ENCODE assay signal across 25 cellular contexts in the genomic region with DNA sequence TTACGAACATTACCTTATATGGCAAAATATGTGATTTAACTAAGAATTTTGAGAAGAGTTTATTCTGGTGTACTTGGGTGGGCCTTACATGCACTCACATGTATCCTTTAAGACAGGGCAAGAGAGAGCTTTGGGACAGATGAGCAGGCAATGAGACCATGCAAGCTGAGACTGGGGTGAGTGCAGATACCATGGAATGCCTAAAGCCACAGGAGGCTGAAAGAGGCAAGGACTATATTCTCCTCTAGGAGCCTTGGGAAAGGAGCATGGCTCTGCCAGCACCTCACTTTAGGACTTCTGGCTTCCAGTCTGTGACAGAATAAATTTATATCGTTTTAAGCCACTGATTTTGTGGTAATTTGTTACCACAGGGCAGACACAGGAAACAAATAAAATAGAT.
"Had no signal": no experiment of that assay in that cellular context is flagged by ENCODE, and none has a peak within 500 bp of the region (broad histone marks: within the 10 kb centered on the region; RNA-seq: fewer than 3 reads in every experiment).

No MANE protein-coding gene starts in this region.

- H3K36me3 ChIP-seq: adrenal gland, ascending aorta, gastroesophageal sphincter, heart left ventricle, left lung, neutrophil, pancreas, thyroid gland, upper lobe of right lung had no signal

- ATAC-seq: activated CD8-positive, alpha-beta memory T cell treated with anti-CD3 and anti-CD28 coated beads, Interleukin-2, amount 10 ng/mL, durations not matched to agents 7 days and 5 days; activated CD8-positive, alpha-beta T cell treated with anti-CD3 and anti-CD28 coated beads for 36 hours; gastroesophageal sphincter; heart left ventricle; left lung; natural killer cell treated with Interleukin-12 subunit alpha and Interleukin-12 subunit beta and Interleukin-15 and Interleukin-18, amount 100 ng/mL, for 72 hours; pancreas; psoas muscle; right cardiac atrium; upper lobe of right lung had no signal

- H3K4me1 Mint-ChIP-seq: activated CD4-positive, alpha-beta T cell treated with anti-CD3 and anti-CD28 coated beads, Interleukin-2, amount 10 ng/mL, durations not matched to agents 7 days and 5 days; activated CD8-positive, alpha-beta memory T cell treated with anti-CD3 and anti-CD28 coated beads, Interleukin-2, amount 10 ng/mL, durations not matched to agents 7 days and 5 days; activated naive CD4-positive, alpha-beta T cell treated with anti-CD3 and anti-CD28 coated beads, Interleukin-2, amount 50 U/mL, for 24 hours had no signal

- H3K4me1 ChIP-seq: adrenal gland, ascending aorta, gastroesophageal sphincter, heart left ventricle, left lung, pancreas, psoas muscle, thyroid gland, upper lobe of right lung had no signal

- H3K4me3 ChIP-seq: adrenal gland, ascending aorta, coronary artery, gastroesophageal sphincter, heart left ventricle, left lung, pancreas, psoas muscle, thyroid gland, upper lobe of right lung had no signal

- H3K9me3 Mint-ChIP-seq: activated CD4-positive, alpha-beta T cell treated with anti-CD3 and anti-CD28 coated beads, Interleukin-2, amount 10 ng/mL, durations not matched to agents 7 days and 5 days; activated CD8-positive, alpha-beta T cell treated with anti-CD3 and anti-CD28 coated beads for 36 hours had no signal

- H3K27me3 ChIP-seq: adrenal gland, ascending aorta, gastroesophageal sphincter, heart left ventricle, left lung, neutrophil, pancreas, thyroid gland, upper lobe of right lung had no signal

- H3K4me3 Mint-ChIP-seq: activated CD4-positive, alpha-beta T cell treated with anti-CD3 and anti-CD28 coated beads, Interleukin-2, amount 10 ng/mL, durations not matched to agents 7 days and 5 days; activated CD8-positive, alpha-beta memory T cell treated with anti-CD3 and anti-CD28 coated beads, Interleukin-2, amount 10 ng/mL, durations not matched to agents 7 days and 5 days; activated CD8-positive, alpha-beta T cell treated with anti-CD3 and anti-CD28 coated beads for 36 hours; activated naive CD4-positive, alpha-beta T cell treated with anti-CD3 and anti-CD28 coated beads, Interleukin-2, amount 50 U/mL, for 24 hours; natural killer cell treated with Interleukin-12 subunit alpha and Interleukin-12 subunit beta and Interleukin-15 and Interleukin-18, amount 100 ng/mL, for 72 hours; stimulated activated naive CD8-positive, alpha-beta T cell treated with anti-CD3 and anti-CD28 coated beads, Interleukin-15, Interleukin-2, amounts not matched to agents 100 ng/mL and 50 ng/mL, for 24 hours had no signal

- H3K9me3 ChIP-seq: adrenal gland, ascending aorta, gastroesophageal sphincter, heart left ventricle, left lung, neutrophil, pancreas, psoas muscle, thyroid gland, upper lobe of right lung had no signal

- H3K27me3 Mint-ChIP-seq: activated CD4-positive, alpha-beta T cell treated with anti-CD3 and anti-CD28 coated beads, Interleukin-2, amount 10 ng/mL, durations not matched to agents 7 days and 5 days; activated CD8-positive, alpha-beta memory T cell treated with anti-CD3 and anti-CD28 coated beads, Interleukin-2, amount 10 ng/mL, durations not matched to agents 7 days and 5 days; activated CD8-positive, alpha-beta T cell treated with anti-CD3 and anti-CD28 coated beads for 36 hours; activated naive CD4-positive, alpha-beta T cell treated with anti-CD3 and anti-CD28 coated beads, Interleukin-2, amount 50 U/mL, for 24 hours; natural killer cell treated with Interleukin-12 subunit alpha and Interleukin-12 subunit beta and Interleukin-15 and Interleukin-18, amount 100 ng/mL, for 72 hours; stimulated activated naive CD8-positive, alpha-beta T cell treated with anti-CD3 and anti-CD28 coated beads, Interleukin-15, Interleukin-2, amounts not matched to agents 100 ng/mL and 50 ng/mL, for 24 hours had no signal

- H3K27ac ChIP-seq: adrenal gland, ascending aorta, coronary artery, epithelial cell of prostate, gastroesophageal sphincter, heart left ventricle, neutrophil, pancreas, psoas muscle, thyroid gland, upper lobe of right lung had no signal

- H3K27ac Mint-ChIP-seq: activated CD4-positive, alpha-beta T cell treated with anti-CD3 and anti-CD28 coated beads, Interleukin-2, amount 10 ng/mL, durations not matched to agents 7 days and 5 days; activated CD8-positive, alpha-beta memory T cell treated with anti-CD3 and anti-CD28 coated beads, Interleukin-2, amount 10 ng/mL, durations not matched to agents 7 days and 5 days; activated CD8-positive, alpha-beta T cell treated with anti-CD3 and anti-CD28 coated beads for 36 hours; activated naive CD4-positive, alpha-beta T cell treated with anti-CD3 and anti-CD28 coated beads, Interleukin-2, amount 50 U/mL, for 24 hours; natural killer cell treated with Interleukin-12 subunit alpha and Interleukin-12 subunit beta and Interleukin-15 and Interleukin-18, amount 100 ng/mL, for 72 hours; stimulated activated naive CD8-positive, alpha-beta T cell treated with anti-CD3 and anti-CD28 coated beads, Interleukin-15, Interleukin-2, amounts not matched to agents 100 ng/mL and 50 ng/mL, for 24 hours had no signal

- DNase-seq: activated CD4-positive, alpha-beta T cell treated with anti-CD3 and anti-CD28 coated beads, Interleukin-2, amount 10 ng/mL, durations not matched to agents 7 days and 5 days; activated CD4-positive, CD25-positive, alpha-beta regulatory T cell treated with anti-CD3 and anti-CD28 coated beads, Interleukin-2, amount 50 U/mL, for 72 hours; activated CD8-positive, alpha-beta memory T cell treated with anti-CD3 and anti-CD28 coated beads, Interleukin-2, amount 10 ng/mL, durations not matched to agents 7 days and 5 days; activated CD8-positive, alpha-beta T cell treated with anti-CD3 and anti-CD28 coated beads for 36 hours; activated gamma-delta T cell treated with Interleukin-2 at 50 U/mL for 16 hours; adrenal gland; central memory CD4-positive, alpha-beta T cell; heart left ventricle; kidney glomerular epithelial cell; left lung; pancreas; psoas muscle; right cardiac atrium; stimulated activated CD4-positive, alpha-beta T cell treated with anti-CD3 and anti-CD28 coated beads, Interleukin-1b, Interleukin-23, amount 100 ng/mL, for 48 hours; substantia nigra; thyroid gland; upper lobe of right lung had no signal

- H3K36me3 Mint-ChIP-seq: activated CD8-positive, alpha-beta memory T cell treated with anti-CD3 and anti-CD28 coated beads, Interleukin-2, amount 10 ng/mL, durations not matched to agents 7 days and 5 days; activated naive CD4-positive, alpha-beta T cell treated with anti-CD3 and anti-CD28 coated beads, Interleukin-2, amount 50 U/mL, for 24 hours; natural killer cell treated with Interleukin-12 subunit alpha and Interleukin-12 subunit beta and Interleukin-15 and Interleukin-18, amount 100 ng/mL, for 72 hours had no signal
